In the genomic region with DNA sequence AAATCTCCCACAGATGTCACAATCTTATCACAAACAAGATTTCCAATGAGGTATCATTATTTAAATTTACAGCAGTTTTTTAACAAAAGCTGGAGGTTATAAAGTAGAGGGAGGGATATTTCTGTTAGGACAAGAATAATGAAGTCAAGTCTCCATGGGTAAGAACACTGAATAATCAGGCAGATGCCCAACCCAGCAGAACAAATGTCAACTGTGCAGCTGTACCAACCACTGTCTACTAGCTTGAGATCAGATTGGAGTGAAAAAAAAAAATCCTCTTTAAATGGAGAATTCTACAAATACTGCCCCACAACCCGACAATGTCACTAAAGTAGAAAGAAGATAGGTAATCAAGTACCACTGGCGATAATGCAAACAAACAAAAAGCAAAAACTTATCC, we compare ENCODE assay signal across 18 cellular contexts.
"Had no signal": no experiment of that assay in that cellular context is flagged by ENCODE, and none has a peak within 500 bp of the region (broad histone marks: within the 10 kb centered on the region; RNA-seq: fewer than 3 reads in every experiment).

No MANE protein-coding gene starts in this region.

- H3K4me3 Mint-ChIP-seq: mesothelial cell of epicardium; naive B cell; neural crest cell; stimulated activated naive CD8-positive, alpha-beta T cell treated with anti-CD3 and anti-CD28 coated beads, Interleukin-15, Interleukin-2, amounts not matched to agents 100 ng/mL and 50 ng/mL, for 24 hours had no signal

- H3K27ac Mint-ChIP-seq: mesothelial cell of epicardium; progenitor cell of endocrine pancreas; stimulated activated naive CD8-positive, alpha-beta T cell treated with anti-CD3 and anti-CD28 coated beads, Interleukin-15, Interleukin-2, amounts not matched to agents 100 ng/mL and 50 ng/mL, for 24 hours had no signal

- ATAC-seq: heart left ventricle, left lobe of liver, right cardiac atrium had no signal

- DNase-seq: caudate nucleus; effector CD4-positive, alpha-beta T cell; foreskin melanocyte; heart left ventricle; hippocampal formation; islet precursor cell; mammary epithelial cell; naive B cell; right cardiac atrium; small intestine; stimulated activated CD4-positive, alpha-beta T cell treated with anti-CD3 and anti-CD28 coated beads, Interleukin-12 subunit alpha, Interleukin-12 subunit beta, amount 100 ng/mL, for 4 hours; testis; transverse colon had no signal

- H3K4me1 Mint-ChIP-seq: naive B cell, neural crest cell had no signal

- FAIRE-seq: small intestine had no signal

- H3K9me3 Mint-ChIP-seq: mesothelial cell of epicardium; naive B cell; neural crest cell; stimulated activated naive CD8-positive, alpha-beta T cell treated with anti-CD3 and anti-CD28 coated beads, Interleukin-15, Interleukin-2, amounts not matched to agents 100 ng/mL and 50 ng/mL, for 24 hours had no signal

- H3K27me3 Mint-ChIP-seq: naive B cell; progenitor cell of endocrine pancreas; stimulated activated naive CD8-positive, alpha-beta T cell treated with anti-CD3 and anti-CD28 coated beads, Interleukin-15, Interleukin-2, amounts not matched to agents 100 ng/mL and 50 ng/mL, for 24 hours had no signal
